ENCODE assay signal across 16 cellular contexts in genomic region chr19:43564800-43565199, GRCh38. TPM values are rescaled to one million over a fixed set of nuclear protein-coding genes. Genes with fewer than 3 reads are reported as not detected.
A peak's percentile ranks its signal among the peaks of the same experiment; 100 is the strongest.
DNase-seq lines count a peak whose midpoint lies in the region; ATAC-seq and TF ChIP-seq lines count a peak whose summit lies in the region.
"Had no signal": no experiment of that assay in that cellular context is flagged by ENCODE, and none has a peak within 500 bp of the region (broad histone marks: within the 10 kb centered on the region; RNA-seq: fewer than 3 reads in every experiment).

No MANE protein-coding gene starts in this region.

- peaks cover 54% of the 10 kb centered on the region for H3K4me1 Mint-ChIP-seq in activated CD8-positive, alpha-beta T cell treated with anti-CD3 and anti-CD28 coated beads for 36 hours (ENCODE audit: low read depth)
- H3K4me1 Mint-ChIP-seq in mesothelial cell of epicardium, result no peaks in the 10 kb centered on the region

- H4K20me1 ChIP-seq in BLaER1, result no peaks in the 10 kb centered on the region

- intact Hi-C loops in activated CD8-positive, alpha-beta T cell treated with anti-CD3 and anti-CD28 coated beads for 36 hours (cut with micrococcal nuclease), result loop anchor here (5.0 kb wide), 1 partner anchor 33 kb away; the partner anchor contains the start of genes IRGQ and ZNF576

- no peak for TF ChIP-seq CTCF in activated CD8-positive, alpha-beta T cell treated with anti-CD3 and anti-CD28 coated beads for 36 hours (IDR thresholded peaks at IDR 0.05)
- no peak for TF ChIP-seq CTCF in mesothelial cell of epicardium (IDR thresholded peaks at IDR 0.05; ENCODE audit: unreplicated experiment)

- H3K4me3 Mint-ChIP-seq in activated CD8-positive, alpha-beta T cell treated with anti-CD3 and anti-CD28 coated beads for 36 hours, result no peak overlapping the region
- H3K4me3 Mint-ChIP-seq in mesothelial cell of epicardium, result no peak overlapping the region

- peak overlapping the region; percentile 60 for H3K27ac Mint-ChIP-seq in activated CD8-positive, alpha-beta T cell treated with anti-CD3 and anti-CD28 coated beads for 36 hours
- peak overlapping the region; percentile 44 for H3K27ac Mint-ChIP-seq in mesothelial cell of epicardium

- H3K27ac ChIP-seq in BLaER1, result peak overlapping the region; percentile 95
- H3K27ac ChIP-seq: foreskin keratinocyte, left lung, SK-N-MC had no signal

- no peaks in the 10 kb centered on the region for H3K27me3 Mint-ChIP-seq in activated CD8-positive, alpha-beta T cell treated with anti-CD3 and anti-CD28 coated beads for 36 hours
- H3K27me3 Mint-ChIP-seq in mesothelial cell of epicardium (ENCODE audit: low read depth), result no peaks in the 10 kb centered on the region

- POLR2A ChIA-PET in activated CD8-positive, alpha-beta T cell treated with anti-CD3 and anti-CD28 coated beads for 36 hours (lab: Charles Lee), result interaction anchor here (0.7 to 3.4 kb wide), 3 partner anchors 10 to 32 kb away, joined by 3 to 15 read pairs (median 3); partner anchors contain the start of genes XRCC1 and ZNF575

- peaks cover 76% of the 10 kb centered on the region for H3K4me1 ChIP-seq in BLaER1
- H3K4me1 ChIP-seq: foreskin keratinocyte had no signal

- H3K4me3 ChIP-seq in BLaER1, result peak overlapping the region; percentile 40
- H3K4me3 ChIP-seq: left lung had no signal

- H3K9me3 ChIP-seq in BLaER1, result no peaks in the 10 kb centered on the region
- H3K9me3 ChIP-seq: left lung had no signal

- peaks cover 2% of the 10 kb centered on the region for H3K36me3 ChIP-seq in BLaER1

- CTCF ChIA-PET in activated CD8-positive, alpha-beta T cell treated with anti-CD3 and anti-CD28 coated beads for 36 hours (lab: Charles Lee), result interaction anchor here (1.3 to 3.5 kb wide), 5 partner anchors 9 to 119 kb away, joined by 3 to 27 read pairs (median 5); no protein-coding TSS in a partner anchor

- H3K4me2 ChIP-seq in BLaER1, result peak overlapping the region; percentile 87

- peaks cover 3% of the 10 kb centered on the region for H3K9me3 Mint-ChIP-seq in activated CD8-positive, alpha-beta T cell treated with anti-CD3 and anti-CD28 coated beads for 36 hours
- no peaks in the 10 kb centered on the region for H3K9me3 Mint-ChIP-seq in mesothelial cell of epicardium

- H3K9ac ChIP-seq in BLaER1, result peak overlapping the region; percentile 78

- peaks cover 31% of the 10 kb centered on the region for H3K36me3 Mint-ChIP-seq in activated CD8-positive, alpha-beta T cell treated with anti-CD3 and anti-CD28 coated beads for 36 hours (ENCODE audit: low read depth)
- peaks cover 22% of the 10 kb centered on the region for H3K36me3 Mint-ChIP-seq in mesothelial cell of epicardium

- peak; percentile 68 for DNase-seq in DMS79 treated with DMSO at 0.1 percent for 48 hours (lab: John Stamatoyannopoulos, UW)
- DNase-seq in activated CD8-positive, alpha-beta T cell treated with anti-CD3 and anti-CD28 coated beads for 36 hours, result no peak
- DNase-seq in mesothelial cell of epicardium (ENCODE audit: low spot score in 2 of 2, unreplicated experiment in 2 of 2), result no peak
- DNase-seq in SKM-1 treated with dmso at 0.1 percent for 144 hours (lab: John Stamatoyannopoulos, UW; ENCODE audit: unreplicated experiment), result no peak
- DNase-seq in NCI-H2196 treated with DMSO at 0.1 percent for 48 hours (lab: John Stamatoyannopoulos, UW; ENCODE audit: unreplicated experiment), result no peak
- DNase-seq: activated gamma-delta T cell, AML-193, foreskin keratinocyte, KBM-7, left lung, NCI-H1105 treated with DMSO at 0.1 percent for 48 hours, NCI-H2227 treated with DMSO at 0.1 percent for 48 hours had no signal

- ATAC-seq in activated CD8-positive, alpha-beta T cell treated with anti-CD3 and anti-CD28 coated beads for 36 hours, result no peak
- no peak for ATAC-seq in GM19463 (IDR thresholded peaks at IDR 0.05; ENCODE audit: unreplicated experiment)
- no peak for ATAC-seq in HG03280 (IDR thresholded peaks at IDR 0.05; ENCODE audit: unreplicated experiment)
- ATAC-seq: foreskin keratinocyte, left lung had no signal

- H3K27me3 ChIP-seq in BLaER1, result no peaks in the 10 kb centered on the region
- H3K27me3 ChIP-seq: foreskin keratinocyte, left lung had no signal

RNA-seq across cellular contexts. Expression of gene XRCC1, which starts 10.5 kb away (rescaled TPM):
- 10 to 100 TPM; 29.4 to 32.4 TPM for total RNA-seq in activated CD8-positive, alpha-beta T cell treated with anti-CD3 and anti-CD28 coated beads for 36 hours
- total RNA-seq in mesothelial cell of epicardium, result 52.3 to 58.5 TPM (median 56.1 TPM) in 3 replicates

RNA-seq across cellular contexts. Expression of gene PINLYP, which starts 10.8 kb away (rescaled TPM):
- 10 to 100 TPM in 1 of 2 experiments, 1 to 10 TPM in 1; 9.7 to 12.3 TPM for total RNA-seq in activated CD8-positive, alpha-beta T cell treated with anti-CD3 and anti-CD28 coated beads for 36 hours
- 12.6 to 14.5 TPM (median 13.8 TPM) in 3 replicates for total RNA-seq in mesothelial cell of epicardium

RNA-seq across cellular contexts. Expression of gene IRGQ, which starts 31.1 kb away (rescaled TPM):
- total RNA-seq in activated CD8-positive, alpha-beta T cell treated with anti-CD3 and anti-CD28 coated beads for 36 hours, result 10 to 100 TPM; 17.1 to 17.9 TPM
- total RNA-seq in mesothelial cell of epicardium, result 41.1 to 42.2 TPM (median 41.4 TPM) in 3 replicates

RNA-seq across cellular contexts. Expression of gene ZNF576, which starts 31.6 kb away (rescaled TPM):
- 10 to 100 TPM in 1 of 2 experiments, 1 to 10 TPM in 1; 8.8 to 12.2 TPM for total RNA-seq in activated CD8-positive, alpha-beta T cell treated with anti-CD3 and anti-CD28 coated beads for 36 hours
- 11.4 to 12.6 TPM (median 12.6 TPM) in 3 replicates for total RNA-seq in mesothelial cell of epicardium

RNA-seq across cellular contexts. Expression of gene ZNF575, which starts 31.8 kb away (rescaled TPM):
- total RNA-seq in activated CD8-positive, alpha-beta T cell treated with anti-CD3 and anti-CD28 coated beads for 36 hours, result 1 to 10 TPM; 1.2 to 2.0 TPM
- 2.3 to 2.8 TPM (median 2.6 TPM) in 3 replicates for total RNA-seq in mesothelial cell of epicardium
